ENCODE assay signal across 28 cellular contexts in genomic region chr5:17121776-17122175, GRCh38.
"Had no signal": no experiment of that assay in that cellular context is flagged by ENCODE, and none has a peak within 500 bp of the region (broad histone marks: within the 10 kb centered on the region; RNA-seq: fewer than 3 reads in every experiment).

No MANE protein-coding gene starts in this region.

- H3K9me3 ChIP-seq: esophagus squamous epithelium, mucosa of descending colon, neutrophil, prostate gland, right atrium auricular region, thoracic aorta, tibial nerve, upper lobe of right lung, uterus had no signal

- H3K4me2 ChIP-seq: smooth muscle cell had no signal

- ATAC-seq: effector memory CD8-positive, alpha-beta T cell; heart right ventricle; left ventricle myocardium superior; mucosa of descending colon; sciatic nerve; upper lobe of right lung had no signal

- H3K36me3 ChIP-seq: esophagus squamous epithelium, heart right ventricle, neutrophil, prostate gland, right atrium auricular region, thoracic aorta, tibial nerve, upper lobe of right lung, uterus had no signal

- H3K27ac ChIP-seq: coronary artery, esophagus squamous epithelium, heart right ventricle, neutrophil, prostate gland, right atrium auricular region, thoracic aorta, tibial nerve, upper lobe of right lung, uterus had no signal

- H3K4me3 ChIP-seq: coronary artery, esophagus squamous epithelium, heart right ventricle, lung, mucosa of descending colon, prostate gland, right atrium auricular region, smooth muscle cell, thoracic aorta, tibial nerve, upper lobe of right lung, uterus had no signal

- H3K4me1 ChIP-seq: prostate gland, right atrium auricular region, uterus had no signal

- DNase-seq: effector memory CD8-positive, alpha-beta T cell; erythroblast; esophagus squamous epithelium; foreskin melanocyte; glutamatergic neuron; heart right ventricle; hippocampal formation; immature natural killer cell; left ventricle myocardium superior; mucosa of descending colon; naive B cell; stimulated activated CD4-positive, alpha-beta T cell treated with anti-CD3 and anti-CD28 coated beads, Interleukin-12 subunit alpha, Interleukin-12 subunit beta, amount 100 ng/mL, for 4 hours; stimulated activated CD4-positive, alpha-beta T cell treated with anti-CD3 and anti-CD28 coated beads, Interleukin-1b, Interleukin-23, amount 100 ng/mL, for 48 hours; stimulated activated CD4-positive, alpha-beta T cell treated with anti-CD3 and anti-CD28 coated beads, Interleukin-4, amount 100 ng/mL, for 1 hour; stimulated activated CD8-positive, alpha-beta memory T cell treated with anti-CD3 and anti-CD28 coated beads, Interleukin-4, amount 100 ng/mL, for 48 hours; stimulated activated naive CD4-positive, alpha-beta T cell treated with Interleukin-2 at 50 U/mL for 16 hours; substantia nigra; upper lobe of right lung; uterus had no signal

- H3K27me3 ChIP-seq: esophagus squamous epithelium, heart right ventricle, neutrophil, right atrium auricular region, tibial nerve, upper lobe of right lung, uterus had no signal
